Comparison of ENCODE assay signal across 1 cellular context in the genomic region with DNA sequence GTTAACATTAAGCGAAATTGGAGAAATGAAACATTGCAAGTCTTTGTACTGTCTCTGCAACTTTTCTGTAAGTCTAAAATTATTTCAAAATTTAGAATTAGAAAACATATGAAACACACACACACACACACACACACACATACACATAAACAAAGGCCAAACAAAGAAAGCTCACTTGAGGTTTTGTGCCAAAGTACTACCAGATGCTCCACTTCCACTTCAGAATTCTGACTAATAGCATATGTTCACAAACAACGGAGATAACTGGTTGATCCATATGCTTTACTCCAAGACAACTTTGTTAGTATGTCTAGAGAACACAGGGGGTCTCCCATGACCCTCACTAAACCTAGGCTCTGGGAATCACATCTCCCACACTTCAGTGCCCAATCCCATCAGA.
TF ChIP-seq lines count a peak whose summit lies in the region.

No MANE protein-coding gene starts in this region.

TF ChIP-seq in IMR-90, 13 proteins besides CTCF, POLR2A, EP300 and RAD21 (continued from another document):
- TF ChIP-seq, protein P1, sequence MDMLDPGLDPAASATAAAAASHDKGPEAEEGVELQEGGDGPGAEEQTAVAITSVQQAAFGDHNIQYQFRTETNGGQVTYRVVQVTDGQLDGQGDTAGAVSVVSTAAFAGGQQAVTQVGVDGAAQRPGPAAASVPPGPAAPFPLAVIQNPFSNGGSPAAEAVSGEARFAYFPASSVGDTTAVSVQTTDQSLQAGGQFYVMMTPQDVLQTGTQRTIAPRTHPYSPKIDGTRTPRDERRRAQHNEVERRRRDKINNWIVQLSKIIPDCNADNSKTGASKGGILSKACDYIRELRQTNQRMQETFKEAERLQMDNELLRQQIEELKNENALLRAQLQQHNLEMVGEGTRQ (IDR thresholded peaks at IDR 0.05; ENCODE audit: low read depth, low read length): no peak
- no peak for TF ChIP-seq CEBPB (IDR thresholded peaks at IDR 0.05; ENCODE audit: low read depth, low read length)
- TF ChIP-seq FOS (IDR thresholded peaks at IDR 0.05; ENCODE audit: low read depth, low read length): no peak
- TF ChIP-seq MAFK (IDR thresholded peaks at IDR 0.05; ENCODE audit: low read depth, low read length): no peak
- TF ChIP-seq NFE2L2 (IDR thresholded peaks at IDR 0.05; ENCODE audit: low read depth, low read length): no peak
- no peak for TF ChIP-seq MXI1 (IDR thresholded peaks at IDR 0.05; ENCODE audit: borderline replicate concordance, low read depth, low read length)
- no peak for TF ChIP-seq SMC3 (IDR thresholded peaks at IDR 0.05; ENCODE audit: low read depth, low read length)
- no peak for TF ChIP-seq RCOR1 (IDR thresholded peaks at IDR 0.05; ENCODE audit: insufficient replicate concordance, low read length)
